In genomic region chr9:25517701-25518100, GRCh38 we compare ENCODE assay signal across 34 cellular contexts.
"Had no signal": no experiment of that assay in that cellular context is flagged by ENCODE, and none has a peak within 500 bp of the region (broad histone marks: within the 10 kb centered on the region; RNA-seq: fewer than 3 reads in every experiment).

No MANE protein-coding gene starts in this region.

- H3K27me3 ChIP-seq: MG63 had no signal

- H3K4me3 ChIP-seq: MG63 had no signal

- H3K9me3 ChIP-seq: MG63 had no signal

- DNase-seq: Karpas-422, Kasumi-1, KG1, MG63, MM.1S, MV-4-11, NCI-H1048, NCI-H1092, NCI-H1092 treated with DMSO at 0.1 percent for 48 hours, NCI-H1105, NCI-H1105 treated with DMSO at 0.1 percent for 48 hours, NCI-H1417, NCI-H1417 treated with DMSO at 0.1 percent for 48 hours, NCI-H1436, NCI-H1436 treated with DMSO at 0.1 percent for 48 hours, NCI-H146, NCI-H1694, NCI-H1694 treated with DMSO at 0.1 percent for 48 hours, NCI-H187, NCI-H187 treated with DMSO at 0.1 percent for 48 hours, NCI-H1930, NCI-H2029, NCI-H2029 treated with DMSO at 0.1 percent for 48 hours, NCI-H2081, NCI-H2081 treated with DMSO at 0.1 percent for 48 hours, NCI-H2107, NCI-H2171, NCI-H2171 treated with DMSO at 0.1 percent for 48 hours, NCI-H226, NCI-H345, NCI-H446, NCI-H510A, NCI-H510A treated with DMSO at 0.1 percent for 48 hours had no signal

- H3K4me2 ChIP-seq: KMS-11 had no signal

- H3K9ac ChIP-seq: KMS-11 had no signal

- H3K27ac ChIP-seq: KMS-11 had no signal

- H3K36me3 ChIP-seq: MG63 had no signal
